In the genomic region with DNA sequence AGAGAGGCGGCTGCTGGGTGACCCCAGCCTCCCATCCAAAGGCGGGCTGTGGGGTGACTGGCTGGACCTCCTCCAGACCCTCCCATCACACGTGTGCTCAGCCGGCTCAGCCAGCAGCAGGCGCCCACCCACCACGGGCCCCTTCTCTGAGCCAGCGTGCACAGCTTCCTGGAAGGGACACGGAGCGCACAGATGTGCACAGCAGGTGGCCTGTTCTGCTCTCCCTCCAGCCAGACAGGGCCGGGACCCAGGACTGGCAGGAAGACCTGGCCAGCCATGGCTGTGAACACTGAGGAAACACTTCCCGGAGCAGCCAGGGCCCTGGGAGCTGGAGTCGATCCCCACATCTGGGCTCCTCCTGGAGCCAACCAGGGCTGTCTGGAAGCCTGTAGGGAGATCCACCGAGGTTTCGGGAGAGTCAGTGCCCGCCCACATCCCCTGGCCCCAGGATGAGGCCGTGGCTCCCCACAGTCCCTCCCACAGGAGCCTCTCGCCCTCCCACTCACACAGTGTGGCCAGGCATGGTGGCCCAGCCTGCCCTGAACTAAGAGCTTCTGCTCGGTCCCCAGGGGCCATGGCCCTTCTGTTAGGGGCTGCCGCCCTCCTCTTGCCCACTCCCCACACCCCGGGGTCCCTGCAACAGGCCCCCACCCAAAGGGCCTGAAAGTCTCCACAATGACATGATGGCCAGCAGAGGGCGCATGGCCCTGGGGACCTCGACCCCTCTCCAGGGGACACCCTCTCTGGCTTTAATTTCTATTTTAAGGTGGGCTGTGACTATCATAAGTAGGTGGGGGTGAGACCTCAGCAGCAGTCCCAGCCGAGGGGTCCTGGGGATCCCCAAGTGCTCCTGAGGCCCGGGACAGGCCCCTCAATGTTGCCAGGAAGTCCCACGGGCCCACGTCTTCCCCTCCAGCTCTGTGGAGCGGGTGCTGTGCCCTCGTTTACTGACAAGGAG, we compare ENCODE assay signal across 1 cellular context.
TF ChIP-seq lines count a peak whose summit lies in the region.

No MANE protein-coding gene starts in this region.

TF ChIP-seq in GM23338, 12 proteins besides CTCF, POLR2A, EP300 and RAD21 (continued from another document):
- no peak for TF ChIP-seq ZNF462 (CRISPR knock-in tag; IDR thresholded peaks at IDR 0.05)
- TF ChIP-seq, protein P1, sequence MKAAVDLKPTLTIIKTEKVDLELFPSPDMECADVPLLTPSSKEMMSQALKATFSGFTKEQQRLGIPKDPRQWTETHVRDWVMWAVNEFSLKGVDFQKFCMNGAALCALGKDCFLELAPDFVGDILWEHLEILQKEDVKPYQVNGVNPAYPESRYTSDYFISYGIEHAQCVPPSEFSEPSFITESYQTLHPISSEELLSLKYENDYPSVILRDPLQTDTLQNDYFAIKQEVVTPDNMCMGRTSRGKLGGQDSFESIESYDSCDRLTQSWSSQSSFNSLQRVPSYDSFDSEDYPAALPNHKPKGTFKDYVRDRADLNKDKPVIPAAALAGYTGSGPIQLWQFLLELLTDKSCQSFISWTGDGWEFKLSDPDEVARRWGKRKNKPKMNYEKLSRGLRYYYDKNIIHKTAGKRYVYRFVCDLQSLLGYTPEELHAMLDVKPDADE (IDR thresholded peaks at IDR 0.05): no peak
